1 cellular context compared by ENCODE assay signal in the genomic region with DNA sequence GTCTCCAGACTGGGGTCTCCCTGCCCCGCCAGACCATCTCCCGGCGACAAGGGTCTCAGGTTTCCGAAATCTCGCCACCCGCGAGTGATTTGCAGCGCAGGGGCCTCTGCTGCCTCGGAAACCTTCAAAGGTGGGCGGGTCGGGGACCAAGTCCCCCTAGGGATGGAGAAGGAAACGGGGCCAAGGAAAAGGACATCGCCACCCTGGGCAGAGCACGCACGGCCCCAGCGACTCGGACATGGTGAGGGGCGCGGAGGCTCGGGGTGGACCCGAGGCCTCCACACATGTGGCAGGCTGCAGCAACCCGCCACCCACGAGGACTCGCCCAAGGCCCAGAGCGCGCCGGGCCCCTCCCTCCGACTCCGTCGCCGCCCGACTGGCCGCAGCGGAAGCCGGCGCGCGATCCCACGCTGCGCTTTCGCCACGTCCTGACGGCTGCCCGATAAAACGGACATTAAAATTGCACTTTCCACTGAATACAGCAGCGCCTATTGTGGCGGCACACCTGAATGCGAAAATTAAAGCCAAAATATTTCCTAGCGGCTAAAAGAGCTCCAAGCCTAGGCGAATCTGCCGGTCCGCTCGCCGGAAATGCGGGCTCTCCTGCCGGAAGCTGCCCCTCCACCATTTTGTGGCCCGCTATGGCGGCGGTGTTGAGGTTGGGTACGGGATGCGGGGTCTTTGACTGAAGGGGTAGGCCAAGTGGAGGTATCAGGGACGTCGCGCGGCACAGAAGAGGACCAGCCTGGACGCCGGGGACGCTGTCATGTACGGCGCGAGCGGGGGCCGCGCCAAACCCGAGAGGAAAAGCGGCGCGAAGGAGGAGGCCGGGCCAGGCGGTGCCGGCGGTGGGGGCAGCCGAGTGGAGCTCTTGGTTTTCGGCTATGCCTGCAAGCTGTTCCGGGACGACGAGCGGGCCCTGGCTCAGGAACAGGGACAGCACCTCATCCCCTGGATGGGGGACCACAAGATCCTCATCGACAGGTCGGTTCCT.
TF ChIP-seq lines count a peak whose summit lies in the region.

A gene (plus strand): TSS at position 627 of the 994 bp plus-strand sequence. CDS start 140 bp downstream, at position 767.

TF ChIP-seq in HepG2, 621 proteins besides CTCF, POLR2A, EP300 and RAD21 (continued from another document and continues in another):
- TF ChIP-seq, protein P1, sequence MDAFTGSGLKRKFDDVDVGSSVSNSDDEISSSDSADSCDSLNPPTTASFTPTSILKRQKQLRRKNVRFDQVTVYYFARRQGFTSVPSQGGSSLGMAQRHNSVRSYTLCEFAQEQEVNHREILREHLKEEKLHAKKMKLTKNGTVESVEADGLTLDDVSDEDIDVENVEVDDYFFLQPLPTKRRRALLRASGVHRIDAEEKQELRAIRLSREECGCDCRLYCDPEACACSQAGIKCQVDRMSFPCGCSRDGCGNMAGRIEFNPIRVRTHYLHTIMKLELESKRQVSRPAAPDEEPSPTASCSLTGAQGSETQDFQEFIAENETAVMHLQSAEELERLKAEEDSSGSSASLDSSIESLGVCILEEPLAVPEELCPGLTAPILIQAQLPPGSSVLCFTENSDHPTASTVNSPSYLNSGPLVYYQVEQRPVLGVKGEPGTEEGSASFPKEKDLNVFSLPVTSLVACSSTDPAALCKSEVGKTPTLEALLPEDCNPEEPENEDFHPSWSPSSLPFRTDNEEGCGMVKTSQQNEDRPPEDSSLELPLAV (CRISPR knock-in tag; conservative IDR thresholded peaks at IDR 0.05; ENCODE audit: low read depth), result no peak
- TF ChIP-seq, protein P2, sequence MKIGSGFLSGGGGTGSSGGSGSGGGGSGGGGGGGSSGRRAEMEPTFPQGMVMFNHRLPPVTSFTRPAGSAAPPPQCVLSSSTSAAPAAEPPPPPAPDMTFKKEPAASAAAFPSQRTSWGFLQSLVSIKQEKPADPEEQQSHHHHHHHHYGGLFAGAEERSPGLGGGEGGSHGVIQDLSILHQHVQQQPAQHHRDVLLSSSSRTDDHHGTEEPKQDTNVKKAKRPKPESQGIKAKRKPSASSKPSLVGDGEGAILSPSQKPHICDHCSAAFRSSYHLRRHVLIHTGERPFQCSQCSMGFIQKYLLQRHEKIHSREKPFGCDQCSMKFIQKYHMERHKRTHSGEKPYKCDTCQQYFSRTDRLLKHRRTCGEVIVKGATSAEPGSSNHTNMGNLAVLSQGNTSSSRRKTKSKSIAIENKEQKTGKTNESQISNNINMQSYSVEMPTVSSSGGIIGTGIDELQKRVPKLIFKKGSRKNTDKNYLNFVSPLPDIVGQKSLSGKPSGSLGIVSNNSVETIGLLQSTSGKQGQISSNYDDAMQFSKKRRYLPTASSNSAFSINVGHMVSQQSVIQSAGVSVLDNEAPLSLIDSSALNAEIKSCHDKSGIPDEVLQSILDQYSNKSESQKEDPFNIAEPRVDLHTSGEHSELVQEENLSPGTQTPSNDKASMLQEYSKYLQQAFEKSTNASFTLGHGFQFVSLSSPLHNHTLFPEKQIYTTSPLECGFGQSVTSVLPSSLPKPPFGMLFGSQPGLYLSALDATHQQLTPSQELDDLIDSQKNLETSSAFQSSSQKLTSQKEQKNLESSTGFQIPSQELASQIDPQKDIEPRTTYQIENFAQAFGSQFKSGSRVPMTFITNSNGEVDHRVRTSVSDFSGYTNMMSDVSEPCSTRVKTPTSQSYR (CRISPR knock-in tag; IDR thresholded peaks at IDR 0.05; ENCODE audit: borderline replicate concordance), result 0 out of 2 replicates have a peak, but pooled peaks have one; percentile 7
- peak; percentile 55; the same call in 1 of the 2 replicates for TF ChIP-seq EEA1 (CRISPR knock-in tag; IDR thresholded peaks at IDR 0.05; ENCODE audit: borderline replicate concordance)
- TF ChIP-seq CHCHD3 (CRISPR knock-in tag; IDR thresholded peaks at IDR 0.05), result no peak
- no peak for TF ChIP-seq FOSL1 (CRISPR knock-in tag; IDR thresholded peaks at IDR 0.05; ENCODE audit: borderline replicate concordance)
- TF ChIP-seq NFYB (CRISPR knock-in tag; IDR thresholded peaks at IDR 0.05), result no peak
- TF ChIP-seq, protein P3, sequence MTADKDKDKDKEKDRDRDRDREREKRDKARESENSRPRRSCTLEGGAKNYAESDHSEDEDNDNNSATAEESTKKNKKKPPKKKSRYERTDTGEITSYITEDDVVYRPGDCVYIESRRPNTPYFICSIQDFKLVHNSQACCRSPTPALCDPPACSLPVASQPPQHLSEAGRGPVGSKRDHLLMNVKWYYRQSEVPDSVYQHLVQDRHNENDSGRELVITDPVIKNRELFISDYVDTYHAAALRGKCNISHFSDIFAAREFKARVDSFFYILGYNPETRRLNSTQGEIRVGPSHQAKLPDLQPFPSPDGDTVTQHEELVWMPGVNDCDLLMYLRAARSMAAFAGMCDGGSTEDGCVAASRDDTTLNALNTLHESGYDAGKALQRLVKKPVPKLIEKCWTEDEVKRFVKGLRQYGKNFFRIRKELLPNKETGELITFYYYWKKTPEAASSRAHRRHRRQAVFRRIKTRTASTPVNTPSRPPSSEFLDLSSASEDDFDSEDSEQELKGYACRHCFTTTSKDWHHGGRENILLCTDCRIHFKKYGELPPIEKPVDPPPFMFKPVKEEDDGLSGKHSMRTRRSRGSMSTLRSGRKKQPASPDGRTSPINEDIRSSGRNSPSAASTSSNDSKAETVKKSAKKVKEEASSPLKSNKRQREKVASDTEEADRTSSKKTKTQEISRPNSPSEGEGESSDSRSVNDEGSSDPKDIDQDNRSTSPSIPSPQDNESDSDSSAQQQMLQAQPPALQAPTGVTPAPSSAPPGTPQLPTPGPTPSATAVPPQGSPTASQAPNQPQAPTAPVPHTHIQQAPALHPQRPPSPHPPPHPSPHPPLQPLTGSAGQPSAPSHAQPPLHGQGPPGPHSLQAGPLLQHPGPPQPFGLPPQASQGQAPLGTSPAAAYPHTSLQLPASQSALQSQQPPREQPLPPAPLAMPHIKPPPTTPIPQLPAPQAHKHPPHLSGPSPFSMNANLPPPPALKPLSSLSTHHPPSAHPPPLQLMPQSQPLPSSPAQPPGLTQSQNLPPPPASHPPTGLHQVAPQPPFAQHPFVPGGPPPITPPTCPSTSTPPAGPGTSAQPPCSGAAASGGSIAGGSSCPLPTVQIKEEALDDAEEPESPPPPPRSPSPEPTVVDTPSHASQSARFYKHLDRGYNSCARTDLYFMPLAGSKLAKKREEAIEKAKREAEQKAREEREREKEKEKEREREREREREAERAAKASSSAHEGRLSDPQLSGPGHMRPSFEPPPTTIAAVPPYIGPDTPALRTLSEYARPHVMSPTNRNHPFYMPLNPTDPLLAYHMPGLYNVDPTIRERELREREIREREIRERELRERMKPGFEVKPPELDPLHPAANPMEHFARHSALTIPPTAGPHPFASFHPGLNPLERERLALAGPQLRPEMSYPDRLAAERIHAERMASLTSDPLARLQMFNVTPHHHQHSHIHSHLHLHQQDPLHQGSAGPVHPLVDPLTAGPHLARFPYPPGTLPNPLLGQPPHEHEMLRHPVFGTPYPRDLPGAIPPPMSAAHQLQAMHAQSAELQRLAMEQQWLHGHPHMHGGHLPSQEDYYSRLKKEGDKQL (CRISPR knock-in tag; IDR thresholded peaks at IDR 0.05; ENCODE audit: low read depth), result no peak
- TF ChIP-seq NCOA2 (CRISPR knock-in tag; IDR thresholded peaks at IDR 0.05), result peak; percentile 28
- TF ChIP-seq, protein P4, sequence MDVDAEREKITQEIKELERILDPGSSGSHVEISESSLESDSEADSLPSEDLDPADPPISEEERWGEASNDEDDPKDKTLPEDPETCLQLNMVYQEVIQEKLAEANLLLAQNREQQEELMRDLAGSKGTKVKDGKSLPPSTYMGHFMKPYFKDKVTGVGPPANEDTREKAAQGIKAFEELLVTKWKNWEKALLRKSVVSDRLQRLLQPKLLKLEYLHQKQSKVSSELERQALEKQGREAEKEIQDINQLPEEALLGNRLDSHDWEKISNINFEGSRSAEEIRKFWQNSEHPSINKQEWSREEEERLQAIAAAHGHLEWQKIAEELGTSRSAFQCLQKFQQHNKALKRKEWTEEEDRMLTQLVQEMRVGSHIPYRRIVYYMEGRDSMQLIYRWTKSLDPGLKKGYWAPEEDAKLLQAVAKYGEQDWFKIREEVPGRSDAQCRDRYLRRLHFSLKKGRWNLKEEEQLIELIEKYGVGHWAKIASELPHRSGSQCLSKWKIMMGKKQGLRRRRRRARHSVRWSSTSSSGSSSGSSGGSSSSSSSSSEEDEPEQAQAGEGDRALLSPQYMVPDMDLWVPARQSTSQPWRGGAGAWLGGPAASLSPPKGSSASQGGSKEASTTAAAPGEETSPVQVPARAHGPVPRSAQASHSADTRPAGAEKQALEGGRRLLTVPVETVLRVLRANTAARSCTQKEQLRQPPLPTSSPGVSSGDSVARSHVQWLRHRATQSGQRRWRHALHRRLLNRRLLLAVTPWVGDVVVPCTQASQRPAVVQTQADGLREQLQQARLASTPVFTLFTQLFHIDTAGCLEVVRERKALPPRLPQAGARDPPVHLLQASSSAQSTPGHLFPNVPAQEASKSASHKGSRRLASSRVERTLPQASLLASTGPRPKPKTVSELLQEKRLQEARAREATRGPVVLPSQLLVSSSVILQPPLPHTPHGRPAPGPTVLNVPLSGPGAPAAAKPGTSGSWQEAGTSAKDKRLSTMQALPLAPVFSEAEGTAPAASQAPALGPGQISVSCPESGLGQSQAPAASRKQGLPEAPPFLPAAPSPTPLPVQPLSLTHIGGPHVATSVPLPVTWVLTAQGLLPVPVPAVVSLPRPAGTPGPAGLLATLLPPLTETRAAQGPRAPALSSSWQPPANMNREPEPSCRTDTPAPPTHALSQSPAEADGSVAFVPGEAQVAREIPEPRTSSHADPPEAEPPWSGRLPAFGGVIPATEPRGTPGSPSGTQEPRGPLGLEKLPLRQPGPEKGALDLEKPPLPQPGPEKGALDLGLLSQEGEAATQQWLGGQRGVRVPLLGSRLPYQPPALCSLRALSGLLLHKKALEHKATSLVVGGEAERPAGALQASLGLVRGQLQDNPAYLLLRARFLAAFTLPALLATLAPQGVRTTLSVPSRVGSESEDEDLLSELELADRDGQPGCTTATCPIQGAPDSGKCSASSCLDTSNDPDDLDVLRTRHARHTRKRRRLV (CRISPR knock-in tag; IDR thresholded peaks at IDR 0.05), result no peak; the same call in 1 of the 2 replicates
- TF ChIP-seq YY1 (IDR thresholded peaks at IDR 0.05; ENCODE audit: insufficient read depth, insufficient replicate concordance, low read depth, low read length), result peak; percentile 99
- TF ChIP-seq, protein P5, sequence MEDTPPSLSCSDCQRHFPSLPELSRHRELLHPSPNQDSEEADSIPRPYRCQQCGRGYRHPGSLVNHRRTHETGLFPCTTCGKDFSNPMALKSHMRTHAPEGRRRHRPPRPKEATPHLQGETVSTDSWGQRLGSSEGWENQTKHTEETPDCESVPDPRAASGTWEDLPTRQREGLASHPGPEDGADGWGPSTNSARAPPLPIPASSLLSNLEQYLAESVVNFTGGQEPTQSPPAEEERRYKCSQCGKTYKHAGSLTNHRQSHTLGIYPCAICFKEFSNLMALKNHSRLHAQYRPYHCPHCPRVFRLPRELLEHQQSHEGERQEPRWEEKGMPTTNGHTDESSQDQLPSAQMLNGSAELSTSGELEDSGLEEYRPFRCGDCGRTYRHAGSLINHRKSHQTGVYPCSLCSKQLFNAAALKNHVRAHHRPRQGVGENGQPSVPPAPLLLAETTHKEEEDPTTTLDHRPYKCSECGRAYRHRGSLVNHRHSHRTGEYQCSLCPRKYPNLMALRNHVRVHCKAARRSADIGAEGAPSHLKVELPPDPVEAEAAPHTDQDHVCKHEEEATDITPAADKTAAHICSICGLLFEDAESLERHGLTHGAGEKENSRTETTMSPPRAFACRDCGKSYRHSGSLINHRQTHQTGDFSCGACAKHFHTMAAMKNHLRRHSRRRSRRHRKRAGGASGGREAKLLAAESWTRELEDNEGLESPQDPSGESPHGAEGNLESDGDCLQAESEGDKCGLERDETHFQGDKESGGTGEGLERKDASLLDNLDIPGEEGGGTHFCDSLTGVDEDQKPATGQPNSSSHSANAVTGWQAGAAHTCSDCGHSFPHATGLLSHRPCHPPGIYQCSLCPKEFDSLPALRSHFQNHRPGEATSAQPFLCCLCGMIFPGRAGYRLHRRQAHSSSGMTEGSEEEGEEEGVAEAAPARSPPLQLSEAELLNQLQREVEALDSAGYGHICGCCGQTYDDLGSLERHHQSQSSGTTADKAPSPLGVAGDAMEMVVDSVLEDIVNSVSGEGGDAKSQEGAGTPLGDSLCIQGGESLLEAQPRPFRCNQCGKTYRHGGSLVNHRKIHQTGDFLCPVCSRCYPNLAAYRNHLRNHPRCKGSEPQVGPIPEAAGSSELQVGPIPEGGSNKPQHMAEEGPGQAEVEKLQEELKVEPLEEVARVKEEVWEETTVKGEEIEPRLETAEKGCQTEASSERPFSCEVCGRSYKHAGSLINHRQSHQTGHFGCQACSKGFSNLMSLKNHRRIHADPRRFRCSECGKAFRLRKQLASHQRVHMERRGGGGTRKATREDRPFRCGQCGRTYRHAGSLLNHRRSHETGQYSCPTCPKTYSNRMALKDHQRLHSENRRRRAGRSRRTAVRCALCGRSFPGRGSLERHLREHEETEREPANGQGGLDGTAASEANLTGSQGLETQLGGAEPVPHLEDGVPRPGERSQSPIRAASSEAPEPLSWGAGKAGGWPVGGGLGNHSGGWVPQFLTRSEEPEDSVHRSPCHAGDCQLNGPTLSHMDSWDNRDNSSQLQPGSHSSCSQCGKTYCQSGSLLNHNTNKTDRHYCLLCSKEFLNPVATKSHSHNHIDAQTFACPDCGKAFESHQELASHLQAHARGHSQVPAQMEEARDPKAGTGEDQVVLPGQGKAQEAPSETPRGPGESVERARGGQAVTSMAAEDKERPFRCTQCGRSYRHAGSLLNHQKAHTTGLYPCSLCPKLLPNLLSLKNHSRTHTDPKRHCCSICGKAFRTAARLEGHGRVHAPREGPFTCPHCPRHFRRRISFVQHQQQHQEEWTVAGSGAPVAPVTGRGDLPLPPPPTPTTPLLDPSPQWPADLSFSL (CRISPR knock-in tag; IDR thresholded peaks at IDR 0.05), result no peak
- TF ChIP-seq, protein P6, sequence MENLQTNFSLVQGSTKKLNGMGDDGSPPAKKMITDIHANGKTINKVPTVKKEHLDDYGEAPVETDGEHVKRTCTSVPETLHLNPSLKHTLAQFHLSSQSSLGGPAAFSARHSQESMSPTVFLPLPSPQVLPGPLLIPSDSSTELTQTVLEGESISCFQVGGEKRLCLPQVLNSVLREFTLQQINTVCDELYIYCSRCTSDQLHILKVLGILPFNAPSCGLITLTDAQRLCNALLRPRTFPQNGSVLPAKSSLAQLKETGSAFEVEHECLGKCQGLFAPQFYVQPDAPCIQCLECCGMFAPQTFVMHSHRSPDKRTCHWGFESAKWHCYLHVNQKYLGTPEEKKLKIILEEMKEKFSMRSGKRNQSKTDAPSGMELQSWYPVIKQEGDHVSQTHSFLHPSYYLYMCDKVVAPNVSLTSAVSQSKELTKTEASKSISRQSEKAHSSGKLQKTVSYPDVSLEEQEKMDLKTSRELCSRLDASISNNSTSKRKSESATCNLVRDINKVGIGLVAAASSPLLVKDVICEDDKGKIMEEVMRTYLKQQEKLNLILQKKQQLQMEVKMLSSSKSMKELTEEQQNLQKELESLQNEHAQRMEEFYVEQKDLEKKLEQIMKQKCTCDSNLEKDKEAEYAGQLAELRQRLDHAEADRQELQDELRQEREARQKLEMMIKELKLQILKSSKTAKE (CRISPR knock-in tag; IDR thresholded peaks at IDR 0.05; ENCODE audit: borderline replicate concordance), result no peak
